Comparison of ENCODE assay signal across 1 cellular context in the genomic region with DNA sequence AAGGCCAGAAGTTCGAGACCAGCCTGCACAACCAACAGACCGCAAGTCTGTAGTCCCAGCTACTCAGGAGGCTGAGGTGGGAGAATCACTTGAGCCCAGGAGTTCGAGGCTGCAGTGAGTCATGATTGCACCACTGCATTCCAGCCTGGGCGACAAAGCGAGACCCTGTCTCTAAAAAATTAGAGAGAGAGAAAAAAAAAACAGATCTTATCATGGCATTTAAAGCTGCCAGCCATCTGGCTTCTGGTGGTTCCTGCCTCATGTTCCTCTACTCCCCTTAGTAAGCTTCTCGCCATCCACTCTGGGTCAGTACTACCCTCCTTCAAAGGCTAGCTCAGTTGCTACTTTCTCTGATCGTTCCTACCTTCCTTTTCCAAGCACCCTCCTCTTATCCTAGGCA.
TF ChIP-seq lines count a peak whose summit lies in the region.

No MANE protein-coding gene starts in this region.

TF ChIP-seq in IMR-90, 13 proteins besides CTCF, POLR2A, EP300 and RAD21 (continued from another document):
- TF ChIP-seq, protein P1, sequence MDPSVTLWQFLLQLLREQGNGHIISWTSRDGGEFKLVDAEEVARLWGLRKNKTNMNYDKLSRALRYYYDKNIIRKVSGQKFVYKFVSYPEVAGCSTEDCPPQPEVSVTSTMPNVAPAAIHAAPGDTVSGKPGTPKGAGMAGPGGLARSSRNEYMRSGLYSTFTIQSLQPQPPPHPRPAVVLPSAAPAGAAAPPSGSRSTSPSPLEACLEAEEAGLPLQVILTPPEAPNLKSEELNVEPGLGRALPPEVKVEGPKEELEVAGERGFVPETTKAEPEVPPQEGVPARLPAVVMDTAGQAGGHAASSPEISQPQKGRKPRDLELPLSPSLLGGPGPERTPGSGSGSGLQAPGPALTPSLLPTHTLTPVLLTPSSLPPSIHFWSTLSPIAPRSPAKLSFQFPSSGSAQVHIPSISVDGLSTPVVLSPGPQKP (IDR thresholded peaks at IDR 0.05; ENCODE audit: borderline replicate concordance, low read depth, low read length) = no peak
- TF ChIP-seq MAZ (IDR thresholded peaks at IDR 0.05; ENCODE audit: borderline replicate concordance, low read depth, low read length) (no peak), SMC3 (IDR thresholded peaks at IDR 0.05; ENCODE audit: low read depth, low read length) (no peak), NFE2L2 (IDR thresholded peaks at IDR 0.05; ENCODE audit: low read depth, low read length) (no peak), FOS (IDR thresholded peaks at IDR 0.05; ENCODE audit: low read depth, low read length) (no peak), MAFK (IDR thresholded peaks at IDR 0.05; ENCODE audit: low read depth, low read length) (no peak), RCOR1 (IDR thresholded peaks at IDR 0.05; ENCODE audit: insufficient replicate concordance, low read length) (no peak), CEBPB (IDR thresholded peaks at IDR 0.05; ENCODE audit: low read depth, low read length) (no peak), RFX5 (IDR thresholded peaks at IDR 0.05; ENCODE audit: low read depth, low read length) (no peak), MXI1 (IDR thresholded peaks at IDR 0.05; ENCODE audit: borderline replicate concordance, low read depth, low read length) (no peak)
TF ChIP-seq in IMR-90: peak in this region for 0.
